Comparison of ENCODE assay signal across 16 cellular contexts in genomic region chr3:124969963-124970722, GRCh38. TPM values are rescaled to one million over a fixed set of nuclear protein-coding genes. Genes with fewer than 3 reads are reported as not detected.
"Had no signal": no experiment of that assay in that cellular context is flagged by ENCODE, and none has a peak within 500 bp of the region (broad histone marks: within the 10 kb centered on the region; RNA-seq: fewer than 3 reads in every experiment).

No MANE protein-coding gene starts in this region.

- H3K4me1 Mint-ChIP-seq: activated B cell treated with CpG ODN at 0.5 μM for 24 hours had no signal

- H3K4me3 Mint-ChIP-seq: activated B cell treated with CpG ODN at 0.5 μM for 24 hours; activated CD4-positive, alpha-beta T cell treated with anti-CD3 and anti-CD28 coated beads, Interleukin-2, amount 10 ng/mL, durations not matched to agents 24 days and 14 days; activated CD8-positive, alpha-beta T cell treated with anti-CD3 and anti-CD28 coated beads, Interleukin-2, amount 10 ng/mL, durations not matched to agents 7 days and 5 days; effector memory CD8-positive, alpha-beta T cell; stimulated activated naive CD8-positive, alpha-beta T cell treated with anti-CD3 and anti-CD28 coated beads, Interleukin-15, amount 100 ng/mL, for 72 hours had no signal

- H3K9me3 Mint-ChIP-seq: activated B cell treated with CpG ODN at 0.5 μM for 24 hours; activated CD4-positive, alpha-beta T cell treated with anti-CD3 and anti-CD28 coated beads, Interleukin-2, amount 10 ng/mL, durations not matched to agents 24 days and 14 days; effector memory CD8-positive, alpha-beta T cell; stimulated activated naive CD8-positive, alpha-beta T cell treated with anti-CD3 and anti-CD28 coated beads, Interleukin-15, amount 100 ng/mL, for 72 hours had no signal

- H3K27ac Mint-ChIP-seq: activated B cell treated with CpG ODN at 0.5 μM for 24 hours; activated CD4-positive, alpha-beta T cell treated with anti-CD3 and anti-CD28 coated beads, Interleukin-2, amount 10 ng/mL, durations not matched to agents 24 days and 14 days; activated CD8-positive, alpha-beta T cell treated with anti-CD3 and anti-CD28 coated beads, Interleukin-2, amount 10 ng/mL, durations not matched to agents 7 days and 5 days had no signal

- DNase-seq: activated B cell treated with CpG ODN at 0.5 μM for 24 hours; activated CD4-positive, alpha-beta T cell treated with anti-CD3 and anti-CD28 coated beads, Interleukin-2, amount 10 ng/mL, durations not matched to agents 24 days and 14 days; activated CD8-positive, alpha-beta memory T cell treated with anti-CD3 and anti-CD28 coated beads, Interleukin-2, amount 50 U/mL, for 48 hours; activated CD8-positive, alpha-beta T cell treated with anti-CD3 and anti-CD28 coated beads, Interleukin-2, amount 10 ng/mL, durations not matched to agents 7 days and 5 days; aorta; effector memory CD8-positive, alpha-beta T cell; erythroblast; pancreas; sigmoid colon; stimulated activated CD4-positive, alpha-beta T cell treated with anti-CD3 and anti-CD28 coated beads, Interleukin-1b, Interleukin-23, amount 100 ng/mL, for 48 hours; stimulated activated naive CD8-positive, alpha-beta T cell treated with anti-CD3 and anti-CD28 coated beads, Interleukin-15, amount 100 ng/mL, for 72 hours had no signal

- H3K27me3 Mint-ChIP-seq: activated B cell treated with CpG ODN at 0.5 μM for 24 hours; activated CD4-positive, alpha-beta T cell treated with anti-CD3 and anti-CD28 coated beads, Interleukin-2, amount 10 ng/mL, durations not matched to agents 24 days and 14 days; effector memory CD8-positive, alpha-beta T cell; stimulated activated naive CD8-positive, alpha-beta T cell treated with anti-CD3 and anti-CD28 coated beads, Interleukin-15, amount 100 ng/mL, for 72 hours had no signal

- ATAC-seq: activated CD8-positive, alpha-beta T cell treated with anti-CD3 and anti-CD28 coated beads, Interleukin-2, amount 10 ng/mL, durations not matched to agents 7 days and 5 days; effector memory CD8-positive, alpha-beta T cell; pancreas; stimulated activated naive CD8-positive, alpha-beta T cell treated with anti-CD3 and anti-CD28 coated beads, Interleukin-15, amount 100 ng/mL, for 72 hours had no signal

RNA-seq across cellular contexts. Expression of gene MUC13, which starts 35.6 kb away (rescaled TPM):
- total RNA-seq: activated B cell treated with CpG ODN at 0.5 μM for 24 hours; activated CD4-positive, alpha-beta T cell treated with anti-CD3 and anti-CD28 coated beads, Interleukin-2, amount 10 ng/mL, durations not matched to agents 24 days and 14 days; activated CD8-positive, alpha-beta T cell treated with anti-CD3 and anti-CD28 coated beads, Interleukin-2, amount 10 ng/mL, durations not matched to agents 7 days and 5 days; kidney epithelial cell; lower leg skin; myocyte; T-helper 2 cell treated with Interferon-gamma antibody and Interleukin-4, amounts not matched to agents 100 ng/mL and 5 ng/mL, for 36 hours; ureter had no signal
